ENCODE assay signal across 19 cellular contexts in the genomic region with DNA sequence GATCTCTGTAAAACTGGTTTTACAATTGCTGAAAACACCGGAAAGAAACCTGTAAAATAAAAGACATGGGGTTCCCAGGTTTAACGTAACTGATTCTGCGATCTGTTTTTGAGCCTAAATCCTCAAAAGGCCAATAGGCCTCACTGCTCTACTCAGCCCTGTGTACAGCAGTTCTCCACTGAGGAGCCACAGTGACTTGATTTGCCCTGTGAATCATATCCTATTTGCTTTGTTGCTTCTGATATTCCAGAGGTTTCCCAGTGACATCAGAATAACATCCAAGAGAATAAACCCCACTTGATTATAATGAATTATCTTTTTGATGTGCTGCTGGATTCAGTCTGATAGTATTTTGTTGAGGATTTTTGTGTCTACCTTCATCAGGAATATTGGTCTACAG. TPM values are rescaled to one million over a fixed set of nuclear protein-coding genes. Genes with fewer than 3 reads are reported as not detected.
"Had no signal": no experiment of that assay in that cellular context is flagged by ENCODE, and none has a peak within 500 bp of the region (broad histone marks: within the 10 kb centered on the region; RNA-seq: fewer than 3 reads in every experiment).

No MANE protein-coding gene starts in this region.

- H3K27me3 Mint-ChIP-seq: activated CD4-positive, alpha-beta memory T cell treated with anti-CD3 and anti-CD28 coated beads, Interleukin-2, amount 10 ng/mL, durations not matched to agents 7 days and 5 days; activated naive CD8-positive, alpha-beta T cell treated with anti-CD3 and anti-CD28 coated beads, Interleukin-2, amount 50 U/mL, for 24 hours; effector memory CD8-positive, alpha-beta T cell; T-cell had no signal

- H3K27me3 ChIP-seq: ascending aorta, right atrium auricular region, tibial nerve, vagina had no signal

- H3K27ac ChIP-seq: ascending aorta, right atrium auricular region, tibial nerve, vagina, VCaP had no signal

- H3K9me3 Mint-ChIP-seq: effector memory CD8-positive, alpha-beta T cell had no signal

- H3K4me1 ChIP-seq: ascending aorta, right atrium auricular region, tibial nerve, vagina had no signal

- H3K4me3 Mint-ChIP-seq: activated CD4-positive, alpha-beta memory T cell treated with anti-CD3 and anti-CD28 coated beads, Interleukin-2, amount 10 ng/mL, durations not matched to agents 7 days and 5 days; activated naive CD8-positive, alpha-beta T cell treated with anti-CD3 and anti-CD28 coated beads, Interleukin-2, amount 50 U/mL, for 24 hours; activated T-cell treated with anti-CD3 and anti-CD28 coated beads, Interleukin-2, amount 50 U/mL, for 72 hours; effector memory CD8-positive, alpha-beta T cell; stimulated activated effector memory CD8-positive, alpha-beta T cell treated with anti-CD3 and anti-CD28 coated beads, Interleukin-12 subunit alpha, Interleukin-12 subunit beta, amount 100 ng/mL, for 72 hours; T-cell had no signal

- H3K9me3 ChIP-seq: vagina had no signal

- DNase-seq: activated CD4-positive, alpha-beta memory T cell treated with anti-CD3 and anti-CD28 coated beads, Interleukin-2, amount 10 ng/mL, durations not matched to agents 7 days and 5 days; activated naive CD4-positive, alpha-beta T cell treated with Interleukin-2 at 50 U/mL for 16 hours; activated naive CD8-positive, alpha-beta T cell treated with anti-CD3 and anti-CD28 coated beads, Interleukin-2, amount 50 U/mL, for 24 hours; activated T-cell treated with anti-CD3 and anti-CD28 coated beads, Interleukin-2, amount 50 U/mL, for 72 hours; central memory CD4-positive, alpha-beta T cell; cortex of kidney; effector memory CD8-positive, alpha-beta T cell; erythroblast; small intestine; T-cell; T1000 had no signal

- H3K4me3 ChIP-seq: ascending aorta, right atrium auricular region, tibial nerve, vagina had no signal

- ATAC-seq: activated naive CD8-positive, alpha-beta T cell treated with anti-CD3 and anti-CD28 coated beads, Interleukin-2, amount 50 U/mL, for 24 hours; activated T-cell treated with anti-CD3 and anti-CD28 coated beads, Interleukin-2, amount 50 U/mL, for 72 hours; effector memory CD8-positive, alpha-beta T cell; left lobe of liver; stimulated activated effector memory CD8-positive, alpha-beta T cell treated with anti-CD3 and anti-CD28 coated beads, Interleukin-12 subunit alpha, Interleukin-12 subunit beta, amount 100 ng/mL, for 72 hours; T-cell had no signal

- H3K27ac Mint-ChIP-seq: activated CD4-positive, alpha-beta memory T cell treated with anti-CD3 and anti-CD28 coated beads, Interleukin-2, amount 10 ng/mL, durations not matched to agents 7 days and 5 days; activated naive CD8-positive, alpha-beta T cell treated with anti-CD3 and anti-CD28 coated beads, Interleukin-2, amount 50 U/mL, for 24 hours; activated T-cell treated with anti-CD3 and anti-CD28 coated beads, Interleukin-2, amount 50 U/mL, for 72 hours had no signal

RNA-seq across cellular contexts. Expression of gene IL22, which starts 51.2 kb away (rescaled TPM):
- total RNA-seq: ascending aorta, left lobe of liver, mesenteric fat pad, right atrium auricular region, tibial nerve, vagina had no signal
- polyA plus RNA-seq: small intestine had no signal
